2 cellular contexts compared by ENCODE assay signal in the genomic region with DNA sequence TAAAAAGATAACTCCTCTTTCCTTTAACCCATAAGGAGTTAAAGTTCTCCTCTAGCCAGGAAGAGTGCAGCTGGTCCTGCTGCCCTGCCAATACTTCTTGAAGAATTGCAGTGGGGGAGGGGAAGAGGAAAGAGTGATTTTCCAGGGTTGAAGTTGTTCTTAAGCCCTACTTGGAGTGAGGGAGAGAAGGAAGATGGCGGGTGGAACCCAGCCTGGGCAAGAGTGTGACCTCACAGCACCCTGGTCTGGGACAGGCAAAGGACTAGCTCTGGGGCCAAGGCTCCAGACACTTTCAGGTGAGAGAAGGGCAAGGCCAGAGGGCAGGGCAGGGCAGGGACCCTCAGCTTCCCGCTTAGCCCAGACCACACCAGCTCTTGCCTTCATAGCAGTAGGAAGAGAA.
TF ChIP-seq lines count a peak whose summit lies in the region.

No MANE protein-coding gene starts in this region.

TF ChIP-seq in SK-N-SH, 30 proteins besides CTCF, POLR2A, EP300 and RAD21 (continued from another document):
- TF ChIP-seq USF2 (IDR thresholded peaks at IDR 0.05; ENCODE audit: borderline replicate concordance, low read depth, low read length): no peak
- TF ChIP-seq RCOR1 (IDR thresholded peaks at IDR 0.05; ENCODE audit: low read length): no peak
- no peak for TF ChIP-seq EZH2phosphoT487 (IDR thresholded peaks at IDR 0.05; ENCODE audit: borderline replicate concordance, low read depth)
- TF ChIP-seq, protein P1, sequence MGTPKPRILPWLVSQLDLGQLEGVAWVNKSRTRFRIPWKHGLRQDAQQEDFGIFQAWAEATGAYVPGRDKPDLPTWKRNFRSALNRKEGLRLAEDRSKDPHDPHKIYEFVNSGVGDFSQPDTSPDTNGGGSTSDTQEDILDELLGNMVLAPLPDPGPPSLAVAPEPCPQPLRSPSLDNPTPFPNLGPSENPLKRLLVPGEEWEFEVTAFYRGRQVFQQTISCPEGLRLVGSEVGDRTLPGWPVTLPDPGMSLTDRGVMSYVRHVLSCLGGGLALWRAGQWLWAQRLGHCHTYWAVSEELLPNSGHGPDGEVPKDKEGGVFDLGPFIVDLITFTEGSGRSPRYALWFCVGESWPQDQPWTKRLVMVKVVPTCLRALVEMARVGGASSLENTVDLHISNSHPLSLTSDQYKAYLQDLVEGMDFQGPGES (IDR thresholded peaks at IDR 0.05; ENCODE audit: low read depth, low read length): no peak
- TF ChIP-seq JUND (IDR thresholded peaks at IDR 0.05): no peak

TF ChIP-seq in SK-N-SH treated with all-trans-retinoic acid at 6 μM for 48 hours, 23 proteins besides CTCF, POLR2A, EP300 and RAD21 (continued from another document):
- no peak for TF ChIP-seq CSRNP3 (CRISPR knock-in tag; IDR thresholded peaks at IDR 0.05)
- TF ChIP-seq ZC3H10 (CRISPR knock-in tag; IDR thresholded peaks at IDR 0.05): no peak
- no peak for TF ChIP-seq ZNF8 (CRISPR knock-in tag; IDR thresholded peaks at IDR 0.05)
- TF ChIP-seq GLIS3 (CRISPR knock-in tag; IDR thresholded peaks at IDR 0.05): no peak
- no peak for TF ChIP-seq ZFP3 (CRISPR knock-in tag; IDR thresholded peaks at IDR 0.05)
- no peak for TF ChIP-seq ZNF70 (CRISPR knock-in tag; IDR thresholded peaks at IDR 0.05)
- TF ChIP-seq ISL1 (CRISPR knock-in tag; IDR thresholded peaks at IDR 0.05): no peak
- TF ChIP-seq CREB5 (CRISPR knock-in tag; IDR thresholded peaks at IDR 0.05; ENCODE audit: low read depth): no peak
- TF ChIP-seq TOX (CRISPR knock-in tag; IDR thresholded peaks at IDR 0.05; ENCODE audit: borderline replicate concordance): no peak
- TF ChIP-seq ESRRG (CRISPR knock-in tag; IDR thresholded peaks at IDR 0.05): no peak
- TF ChIP-seq PPARA (CRISPR knock-in tag; IDR thresholded peaks at IDR 0.05; ENCODE audit: borderline replicate concordance): no peak
- no peak for TF ChIP-seq PATZ1 (CRISPR knock-in tag; IDR thresholded peaks at IDR 0.05; ENCODE audit: borderline replicate concordance)
- no peak for TF ChIP-seq TSHZ2 (CRISPR knock-in tag; IDR thresholded peaks at IDR 0.05)
- TF ChIP-seq ZNF565 (CRISPR knock-in tag; conservative IDR thresholded peaks at IDR 0.05; ENCODE audit: low read depth): no peak
